11 cellular contexts compared by ENCODE assay signal in genomic region chr2:220499281-220499680, GRCh38.
DNase-seq lines count a peak whose midpoint lies in the region; ATAC-seq and TF ChIP-seq lines count a peak whose summit lies in the region.
"Had no signal": no experiment of that assay in that cellular context is flagged by ENCODE, and none has a peak within 500 bp of the region (broad histone marks: within the 10 kb centered on the region; RNA-seq: fewer than 3 reads in every experiment).

No MANE protein-coding gene starts in this region.

- 43 to 48% methylated on average over 2 of the region's 2 CpGs for WGBS in heart right ventricle, 2 donors

- CTCF ChIA-PET in activated CD4-positive, alpha-beta T cell treated with anti-CD3 and anti-CD28 coated beads for 36 hours (lab: Charles Lee), result no interaction called here

- no peaks in the 10 kb centered on the region for H3K27me3 Mint-ChIP-seq in activated CD4-positive, alpha-beta T cell treated with anti-CD3 and anti-CD28 coated beads for 36 hours

- H3K9me3 ChIP-seq in SJSA1 (replicated peaks) (no peaks in the 10 kb centered on the region), heart right ventricle (peaks cover 0 to 9% (median 0%) of the 10 kb centered on the region in 11 donors)

- no peaks in the 10 kb centered on the region for H3K36me3 Mint-ChIP-seq in activated CD4-positive, alpha-beta T cell treated with anti-CD3 and anti-CD28 coated beads for 36 hours (ENCODE audit: low read depth)

- H3K9me3 Mint-ChIP-seq in activated CD4-positive, alpha-beta T cell treated with anti-CD3 and anti-CD28 coated beads for 36 hours (ENCODE audit: low read depth), result no peaks in the 10 kb centered on the region

- H3K4me3 Mint-ChIP-seq in activated CD4-positive, alpha-beta T cell treated with anti-CD3 and anti-CD28 coated beads for 36 hours, result no peak overlapping the region
- H3K4me3 Mint-ChIP-seq: activated T-cell treated with anti-CD3 and anti-CD28 coated beads, Interleukin-2, amount 50 U/mL, for 72 hours had no signal

- ATAC-seq in activated CD4-positive, alpha-beta T cell treated with anti-CD3 and anti-CD28 coated beads for 36 hours, result no peak
- ATAC-seq in heart right ventricle, result peak in 6 of 8 donors; percentile 34 to 78 (median 59)
- ATAC-seq: gastroesophageal sphincter had no signal

- no peak for TF ChIP-seq CTCF in heart right ventricle (IDR thresholded peaks at IDR 0.05)

- no peaks in the 10 kb centered on the region for H3K4me1 Mint-ChIP-seq in activated CD4-positive, alpha-beta T cell treated with anti-CD3 and anti-CD28 coated beads for 36 hours

- POLR2A ChIA-PET in activated CD4-positive, alpha-beta T cell treated with anti-CD3 and anti-CD28 coated beads for 36 hours (lab: Charles Lee), result no interaction called here

- H3K27ac ChIP-seq in SJSA1, result no peak overlapping the region
- H3K27ac ChIP-seq in heart right ventricle, result no peak overlapping the region
- H3K27ac ChIP-seq: BLaER1, gastroesophageal sphincter had no signal

- H3K36me3 ChIP-seq in SJSA1 (no peaks in the 10 kb centered on the region), heart right ventricle (no peaks in the 10 kb centered on the region)
- H3K36me3 ChIP-seq: BLaER1, gastroesophageal sphincter had no signal

- DNase-seq in activated CD4-positive, alpha-beta T cell treated with anti-CD3 and anti-CD28 coated beads for 36 hours, result peak; percentile 6
- DNase-seq in activated CD4-positive, alpha-beta T cell treated with anti-CD3 and anti-CD28 coated beads for 4 hours, result no peak
- DNase-seq in SJSA1 (ENCODE audit: low read depth in 1 of 2, low spot score in 2 of 2) (peak; percentile 17 to 44), heart right ventricle (peak; percentile 10 to 14), stromal cell of bone marrow (ENCODE audit: low read depth) (peak; percentile 71), NCI-H1092 (lab: John Stamatoyannopoulos, UW) (no peak)
- DNase-seq in stimulated activated CD4-positive, alpha-beta T cell treated with anti-CD3 and anti-CD28 coated beads, Interleukin-4, amount 100 ng/mL, for 4 hours, result no peak
- DNase-seq in stimulated activated naive CD4-positive, alpha-beta T cell treated with Interleukin-2 at 50 U/mL for 16 hours (lab: John Stamatoyannopoulos, UW), result no peak
- DNase-seq: activated T-cell treated with anti-CD3 and anti-CD28 coated beads, Interleukin-2, amount 50 U/mL, for 72 hours had no signal

- H3K4me1 ChIP-seq in SJSA1 (replicated peaks) (peaks cover 7% of the 10 kb centered on the region), heart right ventricle (peaks cover 0 to 7% (median 0%) of the 10 kb centered on the region in 9 donors)
- H3K4me1 ChIP-seq: BLaER1, gastroesophageal sphincter had no signal

- no peak overlapping the region for H3K27ac Mint-ChIP-seq in activated CD4-positive, alpha-beta T cell treated with anti-CD3 and anti-CD28 coated beads for 36 hours
- H3K27ac Mint-ChIP-seq: activated T-cell treated with anti-CD3 and anti-CD28 coated beads, Interleukin-2, amount 50 U/mL, for 72 hours had no signal

- H3K4me3 ChIP-seq in SJSA1 (no peak overlapping the region), heart right ventricle (no peak overlapping the region)
- H3K4me3 ChIP-seq: BLaER1, gastroesophageal sphincter had no signal

- no peaks in the 10 kb centered on the region for H3K27me3 ChIP-seq in SJSA1 (replicated peaks)
- H3K27me3 ChIP-seq in heart right ventricle, result no peaks in the 10 kb centered on the region
- H3K27me3 ChIP-seq: BLaER1, gastroesophageal sphincter had no signal

- intact Hi-C loops in activated CD4-positive, alpha-beta T cell treated with anti-CD3 and anti-CD28 coated beads for 36 hours (cut with DNase I, micrococcal nuclease), result no loop called here
- intact Hi-C loops in heart right ventricle (cut with DNase I), result no loop called here

Comparison
In these comparisons a context has a peak if more than half of its experiments do, and no peak if none do; other contexts are left out.
1. DNase-seq: peak in activated CD4-positive, alpha-beta T cell treated with anti-CD3 and anti-CD28 coated beads for 36 hours (single experiment), SJSA1 (2 of 2), heart right ventricle (2 of 2) and stromal cell of bone marrow (single experiment); none in activated CD4-positive, alpha-beta T cell treated with anti-CD3 and anti-CD28 coated beads for 4 hours (0 of 2), NCI-H1092 (single experiment), stimulated activated CD4-positive, alpha-beta T cell treated with anti-CD3 and anti-CD28 coated beads, Interleukin-4, amount 100 ng/mL, for 4 hours (0 of 2) and stimulated activated naive CD4-positive, alpha-beta T cell treated with Interleukin-2 at 50 U/mL for 16 hours (single experiment).